Comparison of ENCODE assay signal across 9 cellular contexts in genomic region chr11:82996966-82997606, GRCh38.
DNase-seq lines count a peak whose midpoint lies in the region; ATAC-seq and TF ChIP-seq lines count a peak whose summit lies in the region.
"Had no signal": no experiment of that assay in that cellular context is flagged by ENCODE, and none has a peak within 500 bp of the region (broad histone marks: within the 10 kb centered on the region; RNA-seq: fewer than 3 reads in every experiment).

No MANE protein-coding gene starts in this region.

- TF ChIP-seq POLR2A in GM18505 (IDR thresholded peaks at IDR 0.05; ENCODE audit: borderline replicate concordance, extremely low read depth, insufficient read depth, insufficient read length) (peak; percentile 27), thyroid gland (IDR thresholded peaks at IDR 0.05) (no peak)

- CTCF ChIA-PET in Caco-2 (lab: Charles Lee) (no interaction called here), Calu3 (lab: Charles Lee) (no interaction called here)

- H3K27ac Mint-ChIP-seq in Caco-2 (ENCODE audit: unreplicated experiment) (no peak overlapping the region), Calu3 (ENCODE audit: unreplicated experiment) (no peak overlapping the region)

- H3K4me1 ChIP-seq in thyroid gland, result no peaks in the 10 kb centered on the region
- H3K4me1 ChIP-seq in Caco-2, result peaks cover 14% of the 10 kb centered on the region

- H3K27me3 Mint-ChIP-seq in Caco-2 (ENCODE audit: insufficient read depth, unreplicated experiment) (no peaks in the 10 kb centered on the region), Calu3 (ENCODE audit: unreplicated experiment) (peaks cover 13% of the 10 kb centered on the region)

- H3K36me3 Mint-ChIP-seq in Caco-2 (ENCODE audit: insufficient read depth, unreplicated experiment), result no peaks in the 10 kb centered on the region
- no peaks in the 10 kb centered on the region for H3K36me3 Mint-ChIP-seq in Calu3 (ENCODE audit: insufficient read depth, unreplicated experiment)

- in situ Hi-C loops in astrocyte of the spinal cord (cut with HindIII; ENCODE audit: low sequenced_read_pairs), result no loop called here

- DNase-seq in astrocyte of the spinal cord (ENCODE audit: low read depth, low spot score) (peak; percentile 64), NCI-H1694 (lab: John Stamatoyannopoulos, UW) (no peak), thyroid gland (no peak), Caco-2 (no peak), Calu3 (no peak)

- no peaks in the 10 kb centered on the region for H3K9me3 ChIP-seq in thyroid gland
- no peaks in the 10 kb centered on the region for H3K9me3 ChIP-seq in Caco-2

- H3K36me3 ChIP-seq in thyroid gland, result no peaks in the 10 kb centered on the region
- H3K36me3 ChIP-seq in Caco-2 (ENCODE audit: control insufficient read depth, insufficient read depth, low read length), result no peaks in the 10 kb centered on the region

- no TSS peak for BruUV-seq in Caco-2 (replicated peaks; lab: Mats Ljungman, UMichigan)
- BruUV-seq in Calu3 (replicated peaks; lab: Mats Ljungman, UMichigan), result no TSS peak

- intact Hi-C loops in thyroid gland (cut with DNase I), result no loop called here
- intact Hi-C loops in Caco-2 (cut with micrococcal nuclease; ENCODE audit: unreplicated experiment), result no loop called here
- intact Hi-C loops in Calu3 (cut with micrococcal nuclease; ENCODE audit: unreplicated experiment), result no loop called here

- POLR2A ChIA-PET in Caco-2 (lab: Charles Lee), result no interaction called here

- TF ChIP-seq CTCF in astrocyte of the spinal cord (IDR thresholded peaks at IDR 0.05; ENCODE audit: low read depth, low read length) (no peak), thyroid gland (IDR thresholded peaks at IDR 0.05) (no peak), Caco-2 (IDR thresholded peaks at IDR 0.05; ENCODE audit: insufficient read depth in 1 of 2, low read depth in 1 of 2, low read length in 1 of 2, severe bottlenecking in 1 of 2, unreplicated experiment in 1 of 2) (no peak), Calu3 (IDR thresholded peaks at IDR 0.05; ENCODE audit: unreplicated experiment) (no peak)

- H3K27ac ChIP-seq in thyroid gland, result no peak overlapping the region

- H3K27me3 ChIP-seq in thyroid gland, result no peaks in the 10 kb centered on the region
- H3K27me3 ChIP-seq in Caco-2 (replicated peaks; ENCODE audit: control insufficient read depth, insufficient read depth, low read length), result no peaks in the 10 kb centered on the region

- 87 to 92% methylated on average over 14 of the region's 14 CpGs for WGBS in thyroid gland, 2 donors

- no peaks in the 10 kb centered on the region for H3K4me1 Mint-ChIP-seq in Caco-2 (ENCODE audit: low read depth, unreplicated experiment)
- no peaks in the 10 kb centered on the region for H3K4me1 Mint-ChIP-seq in Calu3 (ENCODE audit: low read depth, unreplicated experiment)

- H3K9me3 Mint-ChIP-seq in Caco-2 (ENCODE audit: unreplicated experiment) (no peaks in the 10 kb centered on the region), Calu3 (ENCODE audit: low read depth, unreplicated experiment) (no peaks in the 10 kb centered on the region)

- peak; percentile 95 for ATAC-seq in GM18505 (IDR thresholded peaks at IDR 0.05; ENCODE audit: unreplicated experiment)
- ATAC-seq in GM21390 (IDR thresholded peaks at IDR 0.05; ENCODE audit: unreplicated experiment), result peak; percentile 84
- ATAC-seq in HG03565 (IDR thresholded peaks at IDR 0.05; ENCODE audit: unreplicated experiment), result peak; percentile 84
- ATAC-seq: K562 had no signal

- H3K4me3 ChIP-seq in astrocyte of the spinal cord (ENCODE audit: low read depth, low read length), result no peak overlapping the region
- no peak overlapping the region for H3K4me3 ChIP-seq in thyroid gland (replicated peaks in 1 of 3)
- no peak overlapping the region for H3K4me3 ChIP-seq in Caco-2 (ENCODE audit: low read depth, low read length)
- H3K4me3 ChIP-seq: K562 had no signal

- H3K4me3 Mint-ChIP-seq in Caco-2 (ENCODE audit: unreplicated experiment) (no peak overlapping the region), Calu3 (ENCODE audit: low read depth, unreplicated experiment) (no peak overlapping the region)
